Comparison of ENCODE assay signal across 19 cellular contexts in the genomic region with DNA sequence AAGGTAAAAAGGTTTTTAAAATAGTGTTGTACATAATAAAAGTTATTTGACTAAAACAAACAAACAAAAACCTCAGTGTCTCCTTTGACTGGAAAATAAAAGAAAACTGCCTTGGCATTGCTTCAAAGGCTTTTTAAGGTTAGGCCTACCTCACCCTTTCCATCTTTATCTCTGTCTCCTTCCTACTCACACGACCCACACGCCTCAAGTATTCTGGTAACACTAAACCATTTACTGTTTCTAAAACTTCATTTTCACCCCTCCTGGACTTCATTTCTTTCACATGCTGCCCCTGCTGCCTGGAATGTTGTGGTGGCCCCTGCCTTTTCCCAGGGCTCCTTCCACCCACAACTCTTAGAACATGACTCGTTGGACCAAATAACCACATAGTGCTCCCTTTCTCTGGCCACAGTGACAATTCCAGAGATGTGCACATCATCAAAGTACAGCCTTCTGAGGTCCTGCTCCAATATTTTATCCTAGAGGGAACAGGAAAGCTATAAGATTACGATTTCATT. TPM values are rescaled to one million over a fixed set of nuclear protein-coding genes. Genes with fewer than 3 reads are reported as not detected.
A peak's percentile ranks its signal among the peaks of the same experiment; 100 is the strongest.
DNase-seq lines count a peak whose midpoint lies in the region; ATAC-seq lines count a peak whose summit lies in the region.
"Had no signal": no experiment of that assay in that cellular context is flagged by ENCODE, and none has a peak within 500 bp of the region (broad histone marks: within the 10 kb centered on the region; RNA-seq: fewer than 3 reads in every experiment).

No MANE protein-coding gene starts in this region.

- no peaks in the 10 kb centered on the region for H3K27me3 ChIP-seq in GM23248 (replicated peaks; ENCODE audit: insufficient read depth)
- H3K27me3 ChIP-seq: transverse colon had no signal

- 53 to 56% methylated on average over 4 of the region's 4 CpGs for WGBS in GM23248 (ENCODE audit: low coverage in 1 of 2, low lambda C conversion rate in 2 of 2, missing lambda C conversion rate in 2 of 2), 2 experiments

- H3K9me2 ChIP-seq in GM23248 (ENCODE audit: insufficient read depth): no peaks in the 10 kb centered on the region

- DNase-seq in GM23248 (peak; percentile 31), amniotic epithelial cell (ENCODE audit: low read depth) (peak; percentile 12), kidney glomerular epithelial cell (lab: John Stamatoyannopoulos, UW) (peak; percentile 37), C1 segment of cervical spinal cord (lab: John Stamatoyannopoulos, UW) (no peak), dermis blood vessel endothelial cell (no peak), NCI-H526 (lab: John Stamatoyannopoulos, UW) (no peak)
- DNase-seq: activated gamma-delta T cell; aorta; CD8-positive, alpha-beta memory T cell; GOT3; left cardiac atrium; Right ventricle myocardium superior; stimulated activated CD4-positive, alpha-beta T cell treated with anti-CD3 and anti-CD28 coated beads, Interleukin-12 subunit alpha, Interleukin-12 subunit beta, amount 100 ng/mL, for 4 hours; stimulated activated naive CD4-positive, alpha-beta T cell; transverse colon had no signal

- H3F3A ChIP-seq in GM23248 (ENCODE audit: insufficient read depth): no peaks in the 10 kb centered on the region

- H3K9me3 ChIP-seq in GM23248 (ENCODE audit: low read depth): no peaks in the 10 kb centered on the region
- H3K9me3 ChIP-seq: transverse colon had no signal

- in situ Hi-C loops in GM23248 (cut with MboI): no loop called here

- no peak overlapping the region for H3K9ac ChIP-seq in GM23248

- H3K4me3 ChIP-seq in GM23248: no peak overlapping the region
- H3K4me3 ChIP-seq: transverse colon had no signal

- no peak overlapping the region for H3K27ac ChIP-seq in GM23248
- H3K27ac ChIP-seq: transverse colon had no signal

- peak overlapping the region; percentile 38 for H2AFZ ChIP-seq in GM23248

- no peaks in the 10 kb centered on the region for H3K79me2 ChIP-seq in GM23248 (ENCODE audit: insufficient read depth)

- H3K36me3 ChIP-seq in GM23248 (ENCODE audit: low read depth): no peaks in the 10 kb centered on the region
- H3K36me3 ChIP-seq: transverse colon had no signal

- no peaks in the 10 kb centered on the region for H4K20me1 ChIP-seq in GM23248 (ENCODE audit: insufficient read depth)

- H3K4me1 ChIP-seq in GM23248 (ENCODE audit: insufficient read depth): no peaks in the 10 kb centered on the region
- H3K4me1 ChIP-seq: transverse colon had no signal

- H3K4me2 ChIP-seq in GM23248 (ENCODE audit: unreplicated experiment): no peak overlapping the region

- ATAC-seq in GM18520 (IDR thresholded peaks at IDR 0.05; ENCODE audit: unreplicated experiment): no peak
- ATAC-seq: activated CD4-positive, CD25-positive, alpha-beta regulatory T cell treated with anti-CD3 and anti-CD28 coated beads, Interleukin-2, amount 50 U/mL, for 24 hours; left cardiac atrium had no signal

RNA-seq across cellular contexts. Expression of a gene that starts 54.0 kb away (rescaled TPM):
- not detected in 2 replicates for total RNA-seq in GM23248 (2014; rRNA removed; shearing (Covaris generic))
- polyA plus RNA-seq in GM23248 (2016; fragmentation: Nextera tagmentation; extraction: Ambion mirVana): not detected in 2 replicates
- 0.14 and 0.17 TPM in 2 replicates for total RNA-seq in dermis blood vessel endothelial cell
- total RNA-seq: CD8-positive, alpha-beta memory T cell; G401; HT-29 had no signal
- polyA plus RNA-seq: CD8-positive, alpha-beta memory T cell had no signal

Comparison
In these comparisons a context has a peak if more than half of its experiments do, and no peak if none do; other contexts are left out.
1. DNase-seq: peak in GM23248 (single experiment), amniotic epithelial cell (single experiment) and kidney glomerular epithelial cell (single experiment); none in C1 segment of cervical spinal cord (0 of 14), dermis blood vessel endothelial cell (single experiment) and NCI-H526 (0 of 2).